ENCODE assay signal across 1 cellular context in genomic region chr15:83462953-83463433, GRCh38.
A peak's percentile ranks its signal among the peaks of the same experiment; 100 is the strongest.
TF ChIP-seq lines count a peak whose summit lies in the region.

No MANE protein-coding gene starts in this region.

TF ChIP-seq in K562, 482 proteins besides CTCF, POLR2A, EP300 and RAD21 (continued from another document and continues in another):
- 0 out of 2 replicates have a peak, but pooled peaks have one; percentile 20 for TF ChIP-seq ZBTB2 (IDR thresholded peaks at IDR 0.05)
- TF ChIP-seq CXXC5 (CRISPR knock-in tag; IDR thresholded peaks at IDR 0.05), result peak; percentile 65
- TF ChIP-seq REST (CRISPR knock-in tag; IDR thresholded peaks at IDR 0.05; ENCODE audit: low read depth), result no peak
- no peak for TF ChIP-seq ZBTB12 (CRISPR knock-in tag; IDR thresholded peaks at IDR 0.05)
- TF ChIP-seq GATAD2B (IDR thresholded peaks at IDR 0.05; ENCODE audit: borderline replicate concordance), result peak; percentile 71; the same call in 1 of the 2 replicates
- TF ChIP-seq KHSRP (IDR thresholded peaks at IDR 0.05), result peak; percentile 51
- no peak for TF ChIP-seq NR2C2 (CRISPR knock-in tag; IDR thresholded peaks at IDR 0.05)
- no peak for TF ChIP-seq NR2C2 (tag; IDR thresholded peaks at IDR 0.05)
- TF ChIP-seq ARNT (IDR thresholded peaks at IDR 0.05), result peak; percentile 85 to 96
- TF ChIP-seq ZNF717 (CRISPR knock-in tag; IDR thresholded peaks at IDR 0.05), result no peak
- no peak for TF ChIP-seq ATF1 (CRISPR knock-in tag; IDR thresholded peaks at IDR 0.05)
- peak; percentile 51; the same call in 1 of the 2 replicates for TF ChIP-seq ATF1 (tag; IDR thresholded peaks at IDR 0.05)
- TF ChIP-seq NBN (IDR thresholded peaks at IDR 0.05; ENCODE audit: low read depth), result peak; percentile 43; the same call in 1 of the 2 replicates
- TF ChIP-seq TEAD4 (IDR thresholded peaks at IDR 0.05; ENCODE audit: low read length), result peak; percentile 98
- no peak for TF ChIP-seq TEAD4 (CRISPR knock-in tag; IDR thresholded peaks at IDR 0.05; ENCODE audit: borderline replicate concordance)
- TF ChIP-seq RFX1 (IDR thresholded peaks at IDR 0.05), result no peak
- peak; percentile 53 for TF ChIP-seq ATF7 (IDR thresholded peaks at IDR 0.05)
- TF ChIP-seq RUNX1 (IDR thresholded peaks at IDR 0.05; ENCODE audit: low read depth), result no peak
- peak; percentile 80; the same call in 1 of the 2 replicates for TF ChIP-seq PHB2 (IDR thresholded peaks at IDR 0.05; ENCODE audit: low read depth)
- 0 out of 2 replicates have a peak, but pooled peaks have one; percentile 0 for TF ChIP-seq SPI1 (IDR thresholded peaks at IDR 0.05; ENCODE audit: borderline replicate concordance, low read depth, low read length)
- no peak for TF ChIP-seq SETDB1 (IDR thresholded peaks at IDR 0.05; ENCODE audit: low read length)
- peak; percentile 90 for TF ChIP-seq FOXM1 (IDR thresholded peaks at IDR 0.05; ENCODE audit: low read depth)
- no peak for TF ChIP-seq FOXM1 (CRISPR knock-in tag; IDR thresholded peaks at IDR 0.05; ENCODE audit: low read depth)
- no peak for TF ChIP-seq ZBTB26 (CRISPR knock-in tag; IDR thresholded peaks at IDR 0.05)
- no peak for TF ChIP-seq MAZ (CRISPR knock-in tag; conservative IDR thresholded peaks at IDR 0.05 in 1 of 2, IDR thresholded peaks at IDR 0.05 in 1 of 2)
- TF ChIP-seq NCOA2 (IDR thresholded peaks at IDR 0.05; ENCODE audit: partially characterized antibody in 2 of 2), result peak; percentile 44 to 58
- TF ChIP-seq LEF1 (IDR thresholded peaks at IDR 0.05), result peak; percentile 47
- peak; percentile 12; the same call in 1 of the 2 replicates for TF ChIP-seq ESRRA (IDR thresholded peaks at IDR 0.05; ENCODE audit: borderline replicate concordance, low read depth)
- no peak for TF ChIP-seq ZNF76 (CRISPR knock-in tag; IDR thresholded peaks at IDR 0.05; ENCODE audit: borderline replicate concordance)
- no peak for TF ChIP-seq ZBTB5 (IDR thresholded peaks at IDR 0.05)
- TF ChIP-seq BCOR (IDR thresholded peaks at IDR 0.05), result peak; percentile 32; the same call in 1 of the 2 replicates
- TF ChIP-seq ZNF274 (IDR thresholded peaks at IDR 0.05; ENCODE audit: borderline replicate concordance, low read depth, low read length), result 0 out of 2 replicates have a peak, but pooled peaks have one; percentile 30
- peak; percentile 26 for TF ChIP-seq SMAD1 (IDR thresholded peaks at IDR 0.05; ENCODE audit: low read depth, low read length, partially characterized antibody)
- no peak for TF ChIP-seq PTRF (tag; IDR thresholded peaks at IDR 0.05)
- TF ChIP-seq MEIS2 (IDR thresholded peaks at IDR 0.05; ENCODE audit: partially characterized antibody), result peak; percentile 85
- TF ChIP-seq KLF10 (CRISPR knock-in tag; IDR thresholded peaks at IDR 0.05), result no peak
- TF ChIP-seq JUND (IDR thresholded peaks at IDR 0.05; ENCODE audit: borderline replicate concordance, low read depth, low read length), result no peak
- TF ChIP-seq JUND (tag; IDR thresholded peaks at IDR 0.05; ENCODE audit: borderline replicate concordance, low read depth, low read length), result peak; percentile 57; the same call in 2 of the 3 replicates
- TF ChIP-seq BHLHE40 (IDR thresholded peaks at IDR 0.05; ENCODE audit: low read length), result peak; percentile 77
- peak; percentile 67; the same call in 1 of the 2 replicates for TF ChIP-seq CREB1 (IDR thresholded peaks at IDR 0.05)
- no peak for TF ChIP-seq CREB1 (CRISPR knock-in tag; IDR thresholded peaks at IDR 0.05)
- TF ChIP-seq JUN (IDR thresholded peaks at IDR 0.05; ENCODE audit: borderline replicate concordance, low read depth, low read length), result no peak
- TF ChIP-seq JUN (CRISPR knock-in tag; IDR thresholded peaks at IDR 0.05; ENCODE audit: borderline replicate concordance), result no peak
- no peak for TF ChIP-seq ZNF282 (CRISPR knock-in tag; IDR thresholded peaks at IDR 0.05)
- TF ChIP-seq DPF2 (IDR thresholded peaks at IDR 0.05), result peak; percentile 95
- TF ChIP-seq CCNT2 (IDR thresholded peaks at IDR 0.05; ENCODE audit: borderline replicate concordance, extremely low read depth, insufficient read length, low read depth, low read length), result peak; percentile 96
- TF ChIP-seq FOS (IDR thresholded peaks at IDR 0.05; ENCODE audit: extremely low read depth, insufficient read length), result no peak
- no peak for TF ChIP-seq TOE1 (IDR thresholded peaks at IDR 0.05; ENCODE audit: borderline replicate concordance)
- no peak for TF ChIP-seq TOE1 (CRISPR knock-in tag; IDR thresholded peaks at IDR 0.05; ENCODE audit: borderline replicate concordance, low read depth)
- peak; percentile 97 for TF ChIP-seq ARID1B (IDR thresholded peaks at IDR 0.05)
- no peak for TF ChIP-seq ZNF175 (CRISPR knock-in tag; IDR thresholded peaks at IDR 0.05; ENCODE audit: low read depth)
- no peak for TF ChIP-seq ZBTB17 (CRISPR knock-in tag; IDR thresholded peaks at IDR 0.05)
- TF ChIP-seq HDAC3 (IDR thresholded peaks at IDR 0.05; ENCODE audit: borderline replicate concordance, partially characterized antibody), result peak; percentile 83
- peak; percentile 82 for TF ChIP-seq CTBP1 (IDR thresholded peaks at IDR 0.05; ENCODE audit: borderline replicate concordance)
- no peak for TF ChIP-seq SRSF9 (IDR thresholded peaks at IDR 0.05; ENCODE audit: borderline replicate concordance, low read depth, low read length)
- peak; percentile 95; the same call in 1 of the 2 replicates for TF ChIP-seq CC2D1A (IDR thresholded peaks at IDR 0.05)
- no peak for TF ChIP-seq IRF1 (CRISPR knock-in tag; IDR thresholded peaks at IDR 0.05; ENCODE audit: borderline replicate concordance)
- TF ChIP-seq MLX (CRISPR knock-in tag; conservative IDR thresholded peaks at IDR 0.05), result no peak
- 0 out of 2 replicates have a peak, but pooled peaks have one; percentile 22 for TF ChIP-seq ZNF395 (CRISPR knock-in tag; IDR thresholded peaks at IDR 0.05)
- peak; percentile 89 to 92 for TF ChIP-seq KDM1A (IDR thresholded peaks at IDR 0.05)
- TF ChIP-seq NFE2L1 (tag; IDR thresholded peaks at IDR 0.05; ENCODE audit: borderline replicate concordance, low read depth), result no peak
- peak; percentile 84 for TF ChIP-seq STAT5A (IDR thresholded peaks at IDR 0.05; ENCODE audit: borderline replicate concordance, low read length)
- no peak for TF ChIP-seq CBX5 (IDR thresholded peaks at IDR 0.05; ENCODE audit: borderline replicate concordance, low read depth)
- no peak for TF ChIP-seq PRMT5 (CRISPR knock-in tag; IDR thresholded peaks at IDR 0.05)
- TF ChIP-seq ZNF778 (CRISPR knock-in tag; IDR thresholded peaks at IDR 0.05), result no peak
- TF ChIP-seq TAL1 (IDR thresholded peaks at IDR 0.05), result peak; percentile 95
- no peak for TF ChIP-seq GTF2F1 (IDR thresholded peaks at IDR 0.05; ENCODE audit: low read depth, low read length)
- TF ChIP-seq PCBP1 (IDR thresholded peaks at IDR 0.05; ENCODE audit: low read depth, low read length, poor library complexity, severe bottlenecking), result no peak
- TF ChIP-seq ZNF57 (CRISPR knock-in tag; IDR thresholded peaks at IDR 0.05), result no peak
- peak; percentile 30; the same call in 1 of the 2 replicates for TF ChIP-seq MAFG (tag; conservative IDR thresholded peaks at IDR 0.05)
- TF ChIP-seq ZNF699 (CRISPR knock-in tag; IDR thresholded peaks at IDR 0.05; ENCODE audit: insufficient replicate concordance), result no peak
